14 cellular contexts compared by ENCODE assay signal in the genomic region with DNA sequence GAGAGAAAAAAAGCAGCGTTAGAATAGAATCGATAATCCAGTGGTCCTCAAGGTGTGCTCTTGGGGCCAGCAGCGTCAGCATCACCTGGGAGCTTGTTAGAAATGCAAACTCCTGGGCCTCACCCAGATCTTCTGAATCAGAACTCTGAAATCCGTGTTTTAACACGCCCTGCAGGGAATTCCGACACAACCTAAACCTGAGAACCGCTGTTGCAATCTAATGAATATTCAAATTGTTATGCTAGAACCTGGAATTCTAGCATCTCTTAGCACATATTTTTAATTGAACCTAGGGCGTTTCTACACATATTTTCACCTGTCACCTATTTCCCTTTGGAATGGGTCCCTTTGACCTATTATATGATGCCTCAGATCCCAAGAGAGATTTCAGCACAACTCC.
DNase-seq lines count a peak whose midpoint lies in the region; ATAC-seq and TF ChIP-seq lines count a peak whose summit lies in the region.
"Had no signal": no experiment of that assay in that cellular context is flagged by ENCODE, and none has a peak within 500 bp of the region (broad histone marks: within the 10 kb centered on the region; RNA-seq: fewer than 3 reads in every experiment).

No MANE protein-coding gene starts in this region.

- ATAC-seq in heart left ventricle, result no peak
- ATAC-seq in left ventricle myocardium superior, result no peak
- ATAC-seq in esophagus mucosa, result peak; percentile 60
- no peak for ATAC-seq in upper lobe of right lung
- ATAC-seq in HG03196 (IDR thresholded peaks at IDR 0.05; ENCODE audit: unreplicated experiment), result no peak
- no peak for ATAC-seq in activated T-cell treated with anti-CD3 and anti-CD28 coated beads, Interleukin-2, amount 50 U/mL, for 4 hours
- ATAC-seq: naive thymus-derived CD4-positive, alpha-beta T cell had no signal

- no peaks in the 10 kb centered on the region for H3K36me3 Mint-ChIP-seq in activated T-cell treated with anti-CD3 and anti-CD28 coated beads, Interleukin-2, amount 50 U/mL, for 4 hours (ENCODE audit: insufficient read depth)
- H3K36me3 Mint-ChIP-seq: CD4-positive, CD25-positive, alpha-beta regulatory T cell had no signal

- H3K4me3 ChIP-seq in heart left ventricle, result no peak overlapping the region
- H3K4me3 ChIP-seq in prostate gland, result no peak overlapping the region
- no peak overlapping the region for H3K4me3 ChIP-seq in upper lobe of right lung
- H3K4me3 ChIP-seq: GM23248 had no signal

- intact Hi-C loops in heart left ventricle (cut with DNase I), result loop anchor here in 4 of 10 donors (5.0 to 10.0 kb wide), 5 partner anchors 35 to 263 kb away; a partner anchor contains a TSS
- intact Hi-C loops in left ventricle myocardium superior (cut with micrococcal nuclease), result no loop called here
- intact Hi-C loops in prostate gland (cut with DNase I), result no loop called here
- intact Hi-C loops in upper lobe of right lung (cut with DNase I), result no loop called here

- H3K9me3 Mint-ChIP-seq in activated T-cell treated with anti-CD3 and anti-CD28 coated beads, Interleukin-2, amount 50 U/mL, for 4 hours, result no peaks in the 10 kb centered on the region
- H3K9me3 Mint-ChIP-seq: activated naive CD4-positive, alpha-beta T cell treated with anti-CD3 and anti-CD28 coated beads for 36 hours; CD4-positive, CD25-positive, alpha-beta regulatory T cell had no signal

- no peak for TF ChIP-seq CTCF in heart left ventricle (IDR thresholded peaks at IDR 0.05)
- no peak for TF ChIP-seq CTCF in prostate gland (IDR thresholded peaks at IDR 0.05)
- no peak for TF ChIP-seq CTCF in upper lobe of right lung (IDR thresholded peaks at IDR 0.05)

- H3K4me1 ChIP-seq in heart left ventricle (peaks cover 9 to 76% (median 50%) of the 10 kb centered on the region in 12 donors), prostate gland (replicated peaks) (no peaks in the 10 kb centered on the region), upper lobe of right lung (peaks cover 66% of the 10 kb centered on the region)

- no peak overlapping the region for H3K4me3 Mint-ChIP-seq in activated T-cell treated with anti-CD3 and anti-CD28 coated beads, Interleukin-2, amount 50 U/mL, for 4 hours
- H3K4me3 Mint-ChIP-seq: activated naive CD4-positive, alpha-beta T cell treated with anti-CD3 and anti-CD28 coated beads for 36 hours; CD4-positive, CD25-positive, alpha-beta regulatory T cell; naive thymus-derived CD4-positive, alpha-beta T cell had no signal

- H3K27ac ChIP-seq in heart left ventricle (peak overlapping the region; percentile 58 to 91 (median 81)), prostate gland (peak overlapping the region; percentile 69 to 79), upper lobe of right lung (peak overlapping the region; percentile 79)
- H3K27ac ChIP-seq: GM23248 had no signal

- no peaks in the 10 kb centered on the region for H3K27me3 Mint-ChIP-seq in activated T-cell treated with anti-CD3 and anti-CD28 coated beads, Interleukin-2, amount 50 U/mL, for 4 hours (ENCODE audit: low read depth)
- H3K27me3 Mint-ChIP-seq: CD4-positive, CD25-positive, alpha-beta regulatory T cell had no signal

- H3K4me1 Mint-ChIP-seq in activated T-cell treated with anti-CD3 and anti-CD28 coated beads, Interleukin-2, amount 50 U/mL, for 4 hours (ENCODE audit: low read depth), result peaks cover 2% of the 10 kb centered on the region

- no peaks in the 10 kb centered on the region for H3K27me3 ChIP-seq in heart left ventricle
- no peaks in the 10 kb centered on the region for H3K27me3 ChIP-seq in prostate gland (replicated peaks; ENCODE audit: insufficient read depth)
- H3K27me3 ChIP-seq in upper lobe of right lung, result no peaks in the 10 kb centered on the region

- no peak for TF ChIP-seq POLR2A in heart left ventricle (IDR thresholded peaks at IDR 0.05)
- TF ChIP-seq POLR2A in prostate gland (IDR thresholded peaks at IDR 0.05), result peak; percentile 49

- WGBS in heart left ventricle, 4 donors, result 67 to 80% (median 71%) methylated on average over 8 of the region's 8 CpGs
- WGBS in prostate gland, result 40% methylated on average over 8 of the region's 8 CpGs

- H3K9me3 ChIP-seq in heart left ventricle (peaks cover 0 to 15% (median 0%) of the 10 kb centered on the region in 12 donors), prostate gland (no peaks in the 10 kb centered on the region), upper lobe of right lung (no peaks in the 10 kb centered on the region)

- DNase-seq in heart left ventricle (no peak), left ventricle myocardium superior (no peak), prostate gland (ENCODE audit: low spot score) (peak; percentile 79), upper lobe of right lung (no peak), T-helper 9 cell (no peak)
- no peak for DNase-seq in activated T-cell treated with anti-CD3 and anti-CD28 coated beads, Interleukin-2, amount 50 U/mL, for 4 hours
- DNase-seq: activated naive CD4-positive, alpha-beta T cell treated with anti-CD3 and anti-CD28 coated beads for 36 hours; CD4-positive, CD25-positive, alpha-beta regulatory T cell; DND-41; GM23248; naive thymus-derived CD4-positive, alpha-beta T cell; stimulated activated CD8-positive, alpha-beta memory T cell treated with anti-CD3 and anti-CD28 coated beads, Interleukin-4, amount 100 ng/mL, for 48 hours had no signal

- H3K36me3 ChIP-seq in heart left ventricle, result no peaks in the 10 kb centered on the region
- H3K36me3 ChIP-seq in prostate gland, result no peaks in the 10 kb centered on the region
- no peaks in the 10 kb centered on the region for H3K36me3 ChIP-seq in upper lobe of right lung
